Comparison of ENCODE assay signal across 13 cellular contexts in genomic region chr9:15972760-15973159, GRCh38.
DNase-seq lines count a peak whose midpoint lies in the region; ATAC-seq and TF ChIP-seq lines count a peak whose summit lies in the region.
"Had no signal": no experiment of that assay in that cellular context is flagged by ENCODE, and none has a peak within 500 bp of the region (broad histone marks: within the 10 kb centered on the region; RNA-seq: fewer than 3 reads in every experiment).

No MANE protein-coding gene starts in this region.

- H3K4me3 ChIP-seq in mesenchymal stem cell (ENCODE audit: insufficient read depth in 1 of 2, low read depth in 1 of 2, low read length in 2 of 2) (no peak overlapping the region), neural progenitor cell (no peak overlapping the region)
- H3K4me3 ChIP-seq: BLaER1 had no signal

- H3K27ac Mint-ChIP-seq in neural progenitor cell (peak overlapping the region; percentile 33), CD14-positive monocyte (no peak overlapping the region)
- H3K27ac Mint-ChIP-seq: CD8-positive, alpha-beta T cell; H9; IgD-negative memory B cell had no signal

- H3K9me3 ChIP-seq in mesenchymal stem cell (ENCODE audit: control insufficient read depth, low read length) (no peaks in the 10 kb centered on the region), neural progenitor cell (ENCODE audit: low read depth) (no peaks in the 10 kb centered on the region)
- H3K9me3 ChIP-seq: BLaER1 had no signal

- H3K36me3 Mint-ChIP-seq in neural progenitor cell = no peaks in the 10 kb centered on the region
- no peaks in the 10 kb centered on the region for H3K36me3 Mint-ChIP-seq in CD14-positive monocyte
- H3K36me3 Mint-ChIP-seq: CD8-positive, alpha-beta T cell; IgD-negative memory B cell had no signal

- intact Hi-C loops in CD14-positive monocyte (cut with micrococcal nuclease) = no loop called here

- in situ Hi-C loops in SK-MEL-5 (cut with HindIII; ENCODE audit: low pct_unique_long_range_greater_than_20kb, low sequenced_read_pairs) = no loop called here

- no peaks in the 10 kb centered on the region for H3F3A ChIP-seq in neural progenitor cell (ENCODE audit: low read depth)

- no peaks in the 10 kb centered on the region for H4K20me1 ChIP-seq in neural progenitor cell (ENCODE audit: low read depth)
- H4K20me1 ChIP-seq: BLaER1 had no signal

- no peak overlapping the region for H4K8ac ChIP-seq in mesenchymal stem cell (ENCODE audit: low read length)

- WGBS in mesenchymal stem cell = 98% methylated on average over 2 of the region's 4 CpGs

- H2BK12ac ChIP-seq in mesenchymal stem cell (ENCODE audit: low read length in 2 of 2) = no peak overlapping the region

- H3K79me2 ChIP-seq in neural progenitor cell (ENCODE audit: low read depth) = no peaks in the 10 kb centered on the region

- no peak overlapping the region for H2AFZ ChIP-seq in mesenchymal stem cell (ENCODE audit: low read depth, low read length)
- H2AFZ ChIP-seq in neural progenitor cell (replicated peaks) = no peak overlapping the region

- H4K91ac ChIP-seq in mesenchymal stem cell (ENCODE audit: low read length) = no peak overlapping the region

- no peak overlapping the region for H2AK5ac ChIP-seq in mesenchymal stem cell (ENCODE audit: low read length, severe bottlenecking)

- no peaks in the 10 kb centered on the region for H3K36me3 ChIP-seq in mesenchymal stem cell (ENCODE audit: control insufficient read depth in 1 of 2, insufficient read depth in 2 of 2, low read depth in 1 of 2, low read length in 2 of 2)
- no peaks in the 10 kb centered on the region for H3K36me3 ChIP-seq in neural progenitor cell
- H3K36me3 ChIP-seq: BLaER1 had no signal

- peaks cover 21% of the 10 kb centered on the region for H3K4me1 Mint-ChIP-seq in neural progenitor cell
- H3K4me1 Mint-ChIP-seq in CD14-positive monocyte = no peaks in the 10 kb centered on the region
- H3K4me1 Mint-ChIP-seq: H9, IgD-negative memory B cell had no signal

- H3K4ac ChIP-seq in mesenchymal stem cell (ENCODE audit: low read depth in 1 of 2, low read length in 2 of 2) = no peak overlapping the region

- no peak overlapping the region for H3K18ac ChIP-seq in mesenchymal stem cell (ENCODE audit: low read depth in 1 of 2, low read length in 2 of 2)

- H3K27ac ChIP-seq in mesenchymal stem cell (ENCODE audit: low read length, poor library complexity, severe bottlenecking) (no peak overlapping the region), neural progenitor cell (no peak overlapping the region)
- H3K27ac ChIP-seq: 22Rv1, BLaER1 had no signal

- H3K14ac ChIP-seq in mesenchymal stem cell (ENCODE audit: low read length in 2 of 2) = no peak overlapping the region

- H3K4me1 ChIP-seq in mesenchymal stem cell (ENCODE audit: control insufficient read depth, insufficient read depth, low read depth, low read length) = no peaks in the 10 kb centered on the region
- no peaks in the 10 kb centered on the region for H3K4me1 ChIP-seq in neural progenitor cell
- H3K4me1 ChIP-seq: BLaER1 had no signal

- no peaks in the 10 kb centered on the region for H3K9me3 Mint-ChIP-seq in neural progenitor cell
- H3K9me3 Mint-ChIP-seq in CD14-positive monocyte = no peaks in the 10 kb centered on the region
- H3K9me3 Mint-ChIP-seq: CD8-positive, alpha-beta T cell; H9; IgD-negative memory B cell had no signal

- no peak overlapping the region for H3K23ac ChIP-seq in mesenchymal stem cell (ENCODE audit: low read length in 2 of 2)

- H3K79me1 ChIP-seq in mesenchymal stem cell (replicated peaks; ENCODE audit: low read length, poor library complexity, severe bottlenecking) = no peaks in the 10 kb centered on the region

- no peak overlapping the region for H2BK120ac ChIP-seq in mesenchymal stem cell (ENCODE audit: low read depth, low read length)

- H3K27me3 ChIP-seq in mesenchymal stem cell (ENCODE audit: control insufficient read depth in 1 of 2, insufficient read depth in 1 of 2, low read length in 2 of 2) (no peaks in the 10 kb centered on the region), neural progenitor cell (no peaks in the 10 kb centered on the region)
- H3K27me3 ChIP-seq: BLaER1 had no signal

- H3K9ac ChIP-seq in mesenchymal stem cell (ENCODE audit: low read length) = no peak overlapping the region
- H3K9ac ChIP-seq in neural progenitor cell = no peak overlapping the region
- H3K9ac ChIP-seq: BLaER1 had no signal

- H3K4me2 ChIP-seq in mesenchymal stem cell (ENCODE audit: low read length, poor library complexity, severe bottlenecking) = no peak overlapping the region
- no peak overlapping the region for H3K4me2 ChIP-seq in neural progenitor cell
- H3K4me2 ChIP-seq: BLaER1 had no signal

- peak overlapping the region; percentile 9 for H2BK5ac ChIP-seq in mesenchymal stem cell (ENCODE audit: low read depth, low read length, poor library complexity, severe bottlenecking)

- DNase-seq in COLO829 (ENCODE audit: low spot score) = peak; percentile 3
- DNase-seq in SK-MEL-5 (ENCODE audit: low read depth, low spot score) = peak; percentile 90
- DNase-seq in mesenchymal stem cell = no peak
- DNase-seq in neural progenitor cell (ENCODE audit: low spot score) = no peak
- DNase-seq in NCI-H1417 treated with DMSO at 0.1 percent for 48 hours (lab: John Stamatoyannopoulos, UW) = no peak
- DNase-seq in CD14-positive monocyte (ENCODE audit: low spot score) = no peak
- DNase-seq: CD8-positive, alpha-beta T cell; COR-L47; H9 had no signal

- ATAC-seq in GM21737 (IDR thresholded peaks at IDR 0.05; ENCODE audit: unreplicated experiment) = no peak
- ATAC-seq: CD8-positive, alpha-beta T cell had no signal

- TF ChIP-seq CTCF in neural progenitor cell (IDR thresholded peaks at IDR 0.05) (no peak), CD14-positive monocyte (IDR thresholded peaks at IDR 0.05) (no peak)

- H2BK15ac ChIP-seq in mesenchymal stem cell (ENCODE audit: low read depth, poor library complexity, severe bottlenecking) = no peak overlapping the region

- H3K27me3 Mint-ChIP-seq in neural progenitor cell (ENCODE audit: insufficient read depth, low read depth) (peaks cover 2% of the 10 kb centered on the region), CD14-positive monocyte (ENCODE audit: low read depth in 3 of 3) (no peaks in the 10 kb centered on the region)
- H3K27me3 Mint-ChIP-seq: IgD-negative memory B cell had no signal

- H3K4me3 Mint-ChIP-seq in neural progenitor cell = no peak overlapping the region
- no peak overlapping the region for H3K4me3 Mint-ChIP-seq in CD14-positive monocyte
- H3K4me3 Mint-ChIP-seq: CD8-positive, alpha-beta T cell; H9; IgD-negative memory B cell had no signal

Comparison
In these comparisons a context has a peak if more than half of its experiments do, and no peak if none do; other contexts are left out.
1. DNase-seq: peak in COLO829 (single experiment) and SK-MEL-5 (single experiment); none in mesenchymal stem cell (single experiment), neural progenitor cell (single experiment), NCI-H1417 treated with DMSO at 0.1 percent for 48 hours (single experiment) and CD14-positive monocyte (single experiment).